In the genomic region with DNA sequence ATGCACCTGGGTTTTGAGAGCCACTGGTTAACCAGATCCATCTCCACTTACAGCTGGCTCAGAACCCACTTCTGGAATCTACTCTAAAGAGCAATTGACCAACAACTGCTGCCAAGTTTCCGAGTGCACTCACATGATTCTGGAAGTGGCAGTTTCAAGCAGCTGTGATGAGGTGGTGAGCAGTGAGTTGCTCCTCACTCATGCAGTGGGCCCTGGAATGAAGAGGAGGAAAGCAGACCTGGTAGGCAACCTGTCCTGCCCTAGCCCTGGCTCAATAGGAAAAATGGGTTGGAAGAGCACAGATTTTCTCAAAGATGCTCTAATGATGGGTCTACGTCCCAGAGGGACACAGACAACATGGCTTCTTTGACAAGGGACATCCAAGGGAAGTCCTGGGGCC, we compare ENCODE assay signal across 13 cellular contexts.
A peak's percentile ranks its signal among the peaks of the same experiment; 100 is the strongest.
DNase-seq lines count a peak whose midpoint lies in the region; ATAC-seq and TF ChIP-seq lines count a peak whose summit lies in the region.
"Had no signal": no experiment of that assay in that cellular context is flagged by ENCODE, and none has a peak within 500 bp of the region (broad histone marks: within the 10 kb centered on the region; RNA-seq: fewer than 3 reads in every experiment).

No MANE protein-coding gene starts in this region.

- H3K4me1 ChIP-seq in left lung (no peaks in the 10 kb centered on the region), upper lobe of right lung (no peaks in the 10 kb centered on the region), spleen (no peaks in the 10 kb centered on the region)
- H3K4me1 ChIP-seq: Caco-2 had no signal

- no peak for TF ChIP-seq POLR2A in spleen (IDR thresholded peaks at IDR 0.05)

- H3K27ac ChIP-seq in left lung (no peak overlapping the region), upper lobe of right lung (no peak overlapping the region), spleen (no peak overlapping the region)
- H3K27ac ChIP-seq: C4-2B had no signal

- H3K27me3 ChIP-seq in left lung, result no peaks in the 10 kb centered on the region
- H3K27me3 ChIP-seq in upper lobe of right lung, result no peaks in the 10 kb centered on the region
- H3K27me3 ChIP-seq in spleen (replicated peaks in 1 of 7), result no peaks in the 10 kb centered on the region

- H3K4me3 ChIP-seq in left lung (no peak overlapping the region), upper lobe of right lung (no peak overlapping the region), spleen (no peak overlapping the region)
- H3K4me3 ChIP-seq: GM12878 had no signal

- DNase-seq in DMS79 (lab: John Stamatoyannopoulos, UW) (peak; percentile 96), DMS79 treated with DMSO at 0.1 percent for 48 hours (lab: John Stamatoyannopoulos, UW) (peak; percentile 92), left lung (peak in 1 of 2 donors; percentile 46), upper lobe of right lung (no peak), spleen (no peak)
- DNase-seq in central memory CD4-positive, alpha-beta T cell, result no peak
- DNase-seq: ACHN; Caco-2; CD4-positive, alpha-beta T cell; H9 had no signal

- H3K36me3 ChIP-seq in left lung (no peaks in the 10 kb centered on the region), upper lobe of right lung (no peaks in the 10 kb centered on the region), spleen (no peaks in the 10 kb centered on the region)

- TF ChIP-seq CTCF in left lung (IDR thresholded peaks at IDR 0.05), result no peak
- no peak for TF ChIP-seq CTCF in upper lobe of right lung (IDR thresholded peaks at IDR 0.05)
- no peak for TF ChIP-seq CTCF in spleen (IDR thresholded peaks at IDR 0.05 in 8 of 11, conservative IDR thresholded peaks at IDR 0.05 in 3 of 11)

- 49 to 85% (median 57%) methylated on average over 2 of the region's 2 CpGs for WGBS in spleen, 5 donors

- ATAC-seq in left lung, result peak; percentile 92
- ATAC-seq in upper lobe of right lung, result peak; percentile 39
- ATAC-seq: GM12878, HepG2 had no signal

- H3K9me3 ChIP-seq in left lung (no peaks in the 10 kb centered on the region), upper lobe of right lung (no peaks in the 10 kb centered on the region), spleen (no peaks in the 10 kb centered on the region)
- H3K9me3 ChIP-seq: Caco-2 had no signal

- intact Hi-C loops in left lung (cut with DNase I), result no loop called here
- intact Hi-C loops in upper lobe of right lung (cut with DNase I), result no loop called here
- intact Hi-C loops in spleen (cut with DNase I; ENCODE audit: low total_unique reads), result no loop called here

Comparison
In these comparisons a context has a peak if more than half of its experiments do, and no peak if none do; other contexts are left out.
1. DNase-seq: peak in DMS79 (single experiment) and DMS79 treated with DMSO at 0.1 percent for 48 hours (single experiment); none in upper lobe of right lung (single experiment), spleen (single experiment) and central memory CD4-positive, alpha-beta T cell (single experiment).